ENCODE assay signal across 8 cellular contexts in genomic region chr17:7687072-7687907, GRCh38. TPM values are rescaled to one million over a fixed set of nuclear protein-coding genes. Genes with fewer than 3 reads are reported as not detected.
A peak's percentile ranks its signal among the peaks of the same experiment; 100 is the strongest.
DNase-seq lines count a peak whose midpoint lies in the region; ATAC-seq, FAIRE-seq and TF ChIP-seq lines count a peak whose summit lies in the region.

Gene TP53 (minus strand): TSS chr17:7687490. CDS start chr17:7676594, 10,896 bp downstream.

- peak within 1 kb of the TSS; percentile 88 for H3K27ac ChIP-seq in MM.1S (ENCODE audit: low read length)

- in situ Hi-C loops in GM18951 (cut with MboI; ENCODE audit: low sequenced_read_pairs, unreplicated experiment), result no loop called here

- peak within 1 kb of the TSS; percentile 99 for H3K9ac ChIP-seq in MM.1S (ENCODE audit: low read length)

- ATAC-seq in natural killer cell treated with Interleukin-12 subunit alpha and Interleukin-12 subunit beta and Interleukin-15 and Interleukin-18, amount 100 ng/mL, for 72 hours, result peak; percentile 71 to 78

- no peaks in the 10 kb centered on the region; the same call in 1 of the 2 replicates for H3K4me1 ChIP-seq in MM.1S (ENCODE audit: low read length)

- TF ChIP-seq CTCF in MM.1S (IDR thresholded peaks at IDR 0.05; ENCODE audit: low read length), result no peak
- TF ChIP-seq CTCF in fibroblast of pulmonary artery (IDR thresholded peaks at IDR 0.05; ENCODE audit: low read length, missing control alignments), result peak; percentile 4

- peaks cover 5% of the 10 kb centered on the region; the same call in 1 of the 2 replicates for H4K20me1 ChIP-seq in MM.1S (ENCODE audit: insufficient read depth, low read length)

- no peaks in the 10 kb centered on the region for H3K9me3 ChIP-seq in MM.1S (replicated peaks; ENCODE audit: insufficient read depth, low read length)

- H3K36me3 Mint-ChIP-seq in natural killer cell treated with Interleukin-12 subunit alpha and Interleukin-12 subunit beta and Interleukin-15 and Interleukin-18, amount 100 ng/mL, for 72 hours, result peaks cover 13% of the 10 kb centered on the region

- peaks cover 18% of the 10 kb centered on the region for H3F3A ChIP-seq in MM.1S (ENCODE audit: insufficient read depth, low read length)

- peak within 1 kb of the TSS; percentile 93 to 96 for H3K27ac Mint-ChIP-seq in natural killer cell treated with Interleukin-12 subunit alpha and Interleukin-12 subunit beta and Interleukin-15 and Interleukin-18, amount 100 ng/mL, for 72 hours

- H3K4me3 Mint-ChIP-seq in natural killer cell treated with Interleukin-12 subunit alpha and Interleukin-12 subunit beta and Interleukin-15 and Interleukin-18, amount 100 ng/mL, for 72 hours, result peak within 1 kb of the TSS; percentile 96

- peak; percentile 96 for DNase-seq in MM.1S
- peak; percentile 86 for DNase-seq in SHP77 treated with DMSO at 0.1 percent for 48 hours (lab: John Stamatoyannopoulos, UW)
- DNase-seq in activated T-helper 9 cell treated with anti-CD3 and anti-CD28 coated beads, Interleukin-2, amount 50 U/mL, for 16 hours (ENCODE audit: low read depth), result peak; percentile 82
- DNase-seq in fibroblast of pulmonary artery (ENCODE audit: low read depth), result peak; percentile 92
- DNase-seq in natural killer cell treated with Interleukin-12 subunit alpha and Interleukin-12 subunit beta and Interleukin-15 and Interleukin-18, amount 100 ng/mL, for 72 hours (ENCODE audit: low spot score), result peak; percentile 91
- DNase-seq in stimulated activated naive CD4-positive, alpha-beta T cell (lab: John Stamatoyannopoulos, UW), result peak; percentile 82 to 89 (median 86)

- H3K4me2 ChIP-seq in MM.1S (ENCODE audit: low read depth, low read length), result peak within 1 kb of the TSS; percentile 87

- no peaks in the 10 kb centered on the region; the same call in 1 of the 2 replicates for H3K36me3 ChIP-seq in MM.1S (replicated peaks; ENCODE audit: insufficient read depth, low read length)

- peak; percentile 80 for FAIRE-seq in A204.1 (lab: Jason Lieb, UNC)

- peak within 1 kb of the TSS; percentile 96 for H2AFZ ChIP-seq in MM.1S (ENCODE audit: low read length)

- H3K4me3 ChIP-seq in MM.1S (ENCODE audit: low read length), result peak within 1 kb of the TSS; percentile 95
- H3K4me3 ChIP-seq in fibroblast of pulmonary artery (replicated peaks; ENCODE audit: low read depth, low read length), result peak within 1 kb of the TSS; percentile 99

- peaks cover 26 to 36% of the 10 kb centered on the region in 2 donors for H3K4me1 Mint-ChIP-seq in natural killer cell treated with Interleukin-12 subunit alpha and Interleukin-12 subunit beta and Interleukin-15 and Interleukin-18, amount 100 ng/mL, for 72 hours (ENCODE audit: low read depth in 2 of 2)

- H3K79me2 ChIP-seq in MM.1S (ENCODE audit: low read length), result peaks cover 58% of the 10 kb centered on the region

- no peaks in the 10 kb centered on the region for H3K9me2 ChIP-seq in MM.1S (replicated peaks; ENCODE audit: insufficient read depth, low read length)

- H3K27me3 Mint-ChIP-seq in natural killer cell treated with Interleukin-12 subunit alpha and Interleukin-12 subunit beta and Interleukin-15 and Interleukin-18, amount 100 ng/mL, for 72 hours, result no peaks in the 10 kb centered on the region

- TF ChIP-seq POLR2A in GM18951 (IDR thresholded peaks at IDR 0.05; ENCODE audit: extremely low read depth, insufficient read depth, insufficient read length), result peak; percentile 97

- no peaks in the 10 kb centered on the region for H3K27me3 ChIP-seq in MM.1S (replicated peaks; ENCODE audit: insufficient read depth, low read length)

- H3K9me3 Mint-ChIP-seq in natural killer cell treated with Interleukin-12 subunit alpha and Interleukin-12 subunit beta and Interleukin-15 and Interleukin-18, amount 100 ng/mL, for 72 hours, result no peaks in the 10 kb centered on the region

RNA-seq across cellular contexts. Expression of gene TP53, which starts in this region (rescaled TPM):
- total RNA-seq in natural killer cell treated with Interleukin-12 subunit alpha and Interleukin-12 subunit beta and Interleukin-15 and Interleukin-18, amount 100 ng/mL, for 72 hours, result 100 to 1,000 TPM in 1 of 2 donors, 10 to 100 TPM in 1; 98.2 to 112 TPM

Comparison
In these comparisons a context has a peak if more than half of its experiments do, and no peak if none do; other contexts are left out.
1. Peak in every context shown above with its lines: DNase-seq, ATAC-seq, H3K4me3 ChIP-seq and H3K27ac ChIP-seq.